ENCODE assay signal across 23 cellular contexts in genomic region chr15:80698636-80699035, GRCh38. TPM values are rescaled to one million over a fixed set of nuclear protein-coding genes. Genes with fewer than 3 reads are reported as not detected.
DNase-seq lines count a peak whose midpoint lies in the region; ATAC-seq and TF ChIP-seq lines count a peak whose summit lies in the region.
"Had no signal": no experiment of that assay in that cellular context is flagged by ENCODE, and none has a peak within 500 bp of the region (broad histone marks: within the 10 kb centered on the region; RNA-seq: fewer than 3 reads in every experiment).

No MANE protein-coding gene starts in this region.

- no peaks in the 10 kb centered on the region for H3K9me3 ChIP-seq in right cardiac atrium (ENCODE audit: control insufficient read depth, low read length)
- H3K9me3 ChIP-seq: Peyer's patch, vagina had no signal

- DNase-seq in EL (peak; percentile 41), fibroblast of villous mesenchyme (ENCODE audit: low read depth) (peak; percentile 17), dermis blood vessel endothelial cell (no peak), inferior parietal cortex (ENCODE audit: extremely low spot score) (no peak), HPDE6-E6E7 (ENCODE audit: extremely low spot score) (no peak), right cardiac atrium (no peak)
- DNase-seq: activated CD4-positive, alpha-beta T cell treated with anti-CD3 and anti-CD28 coated beads for 48 hours; activated CD8-positive, alpha-beta memory T cell treated with anti-CD3 and anti-CD28 coated beads, Interleukin-2, amount 10 ng/mL, durations not matched to agents 7 days and 5 days; activated naive CD4-positive, alpha-beta T cell treated with anti-CD3 and anti-CD28 coated beads, Interleukin-2, amount 50 U/mL, for 16 hours; anterior cingulate cortex; DMS 273 treated with DMSO at 0.1 percent for 48 hours; effector CD8-positive, alpha-beta T cell; Karpas-422; mesendoderm; naive thymus-derived CD8-positive, alpha-beta T cell; NCI-H1930; NCI-H446; Peyer's patch had no signal

- intact Hi-C loops in right cardiac atrium (cut with DNase I): no loop called here

- 100% methylated on average over 1 of the region's 1 CpG for WGBS in right cardiac atrium

- no peaks in the 10 kb centered on the region for H3K36me3 ChIP-seq in rectal smooth muscle tissue (ENCODE audit: control insufficient read depth, insufficient read depth, low read length)
- H3K36me3 ChIP-seq: Peyer's patch, vagina had no signal

- TF ChIP-seq CTCF in WI38 (IDR thresholded peaks at IDR 0.05; ENCODE audit: low read depth, low read length) (no peak), fibroblast of villous mesenchyme (IDR thresholded peaks at IDR 0.05; ENCODE audit: insufficient read depth, low read depth, low read length) (no peak)

- no peak overlapping the region for H3K9ac ChIP-seq in rectal smooth muscle tissue (ENCODE audit: low read length)

- no peak overlapping the region for H3K27ac ChIP-seq in rectal smooth muscle tissue (ENCODE audit: low read depth, low read length)
- no peak overlapping the region for H3K27ac ChIP-seq in right cardiac atrium (ENCODE audit: low read length)
- H3K27ac ChIP-seq: C4-2B, Peyer's patch, vagina had no signal

- peak overlapping the region; percentile 1; the same call in 1 of the 2 replicates for H3K4me3 ChIP-seq in WI38 (ENCODE audit: low read depth, low read length)
- no peak overlapping the region for H3K4me3 ChIP-seq in fibroblast of villous mesenchyme (ENCODE audit: low read depth, low read length)
- peak overlapping the region; percentile 7 for H3K4me3 ChIP-seq in rectal smooth muscle tissue (ENCODE audit: low read length)
- no peak overlapping the region for H3K4me3 ChIP-seq in right cardiac atrium (ENCODE audit: low read length)
- H3K4me3 ChIP-seq: vagina had no signal

- H3K27me3 ChIP-seq in rectal smooth muscle tissue (ENCODE audit: control insufficient read depth, insufficient read depth, low read length) (no peaks in the 10 kb centered on the region), right cardiac atrium (ENCODE audit: control insufficient read depth, insufficient read depth) (no peaks in the 10 kb centered on the region)
- H3K27me3 ChIP-seq: Peyer's patch, vagina had no signal

- no peak for ATAC-seq in right cardiac atrium
- ATAC-seq: activated CD8-positive, alpha-beta memory T cell treated with anti-CD3 and anti-CD28 coated beads, Interleukin-2, amount 10 ng/mL, durations not matched to agents 7 days and 5 days; esophagus mucosa; naive thymus-derived CD8-positive, alpha-beta T cell had no signal

- H3K4me1 ChIP-seq in rectal smooth muscle tissue (ENCODE audit: control insufficient read depth, insufficient read depth, low read length) (peaks cover 20% of the 10 kb centered on the region), right cardiac atrium (ENCODE audit: control insufficient read depth, insufficient read depth, low read length) (peaks cover 2% of the 10 kb centered on the region)

RNA-seq across cellular contexts. Expression of gene ABHD17C, which starts 3.5 kb away (rescaled TPM):
- total RNA-seq in fibroblast of villous mesenchyme: 10.0 and 12.1 TPM in 2 replicates
- total RNA-seq in dermis blood vessel endothelial cell: 4.6 and 8.1 TPM in 2 replicates
- 1 to 10 TPM; 2.6 to 6.2 (median 5.6) TPM for total RNA-seq in right cardiac atrium
- 3.3 TPM for polyA plus RNA-seq in right cardiac atrium

Comparison
In these comparisons a context has a peak if more than half of its experiments do, and no peak if none do; other contexts are left out.
1. DNase-seq: peak in EL (single experiment) and fibroblast of villous mesenchyme (single experiment); none in dermis blood vessel endothelial cell (single experiment), inferior parietal cortex (single experiment), HPDE6-E6E7 (single experiment) and right cardiac atrium (0 of 3).
2. H3K4me3 ChIP-seq: peak in WI38 (single experiment) and rectal smooth muscle tissue (single experiment); none in fibroblast of villous mesenchyme (single experiment) and right cardiac atrium (single experiment).